ENCODE assay signal across 8 cellular contexts in genomic region chr1:10510520-10511493, GRCh38. TPM values are rescaled to one million over a fixed set of nuclear protein-coding genes. Genes with fewer than 3 reads are reported as not detected.
DNase-seq lines count a peak whose midpoint lies in the region; ATAC-seq lines count a peak whose summit lies in the region.

No MANE protein-coding gene starts in this region.

- H3K4me1 Mint-ChIP-seq in T-helper 17 cell: peaks cover 56% of the 10 kb centered on the region
- peaks cover 39 to 65% of the 10 kb centered on the region in 2 donors for H3K4me1 Mint-ChIP-seq in stimulated activated naive B cell treated with anti-CD40 and anti-IgM and Interleukin-4, amounts not matched to agents 10 μg/mL and 1 μg/mL and 100 μg/mL, for 72 hours

- no peaks in the 10 kb centered on the region for H3K9me3 Mint-ChIP-seq in stimulated activated naive B cell treated with anti-CD40 and anti-IgM and Interleukin-4, amounts not matched to agents 10 μg/mL and 1 μg/mL and 100 μg/mL, for 72 hours

- H3K4me1 ChIP-seq in adipocyte (ENCODE audit: control insufficient read depth, insufficient read depth, low read length): peaks cover 30% of the 10 kb centered on the region

- H3K36me3 Mint-ChIP-seq in T-helper 17 cell (ENCODE audit: low read depth): no peaks in the 10 kb centered on the region
- peaks cover 6 to 9% of the 10 kb centered on the region in 2 donors for H3K36me3 Mint-ChIP-seq in stimulated activated naive B cell treated with anti-CD40 and anti-IgM and Interleukin-4, amounts not matched to agents 10 μg/mL and 1 μg/mL and 100 μg/mL, for 72 hours

- H3K9me3 ChIP-seq in T-helper 17 cell (ENCODE audit: control insufficient read depth, low read length, poor library complexity, severe bottlenecking) (no peaks in the 10 kb centered on the region), adipocyte (ENCODE audit: control insufficient read depth, low read length) (no peaks in the 10 kb centered on the region)

- peak overlapping the region; percentile 94 for H3K27ac Mint-ChIP-seq in T-helper 17 cell
- peak overlapping the region; percentile 86 for H3K27ac Mint-ChIP-seq in stimulated activated naive B cell treated with anti-CD40 and anti-IgM and Interleukin-4, amounts not matched to agents 10 μg/mL and 1 μg/mL and 100 μg/mL, for 72 hours

- peak; percentile 35 for DNase-seq in Ammon's horn (ENCODE audit: low spot score)
- peak; percentile 83 for DNase-seq in GM19240 (ENCODE audit: insufficient read length, low spot score)
- peak; percentile 17 to 52 (median 30) for DNase-seq in T-helper 17 cell
- DNase-seq in adipocyte (ENCODE audit: low read depth): peak; percentile 86
- DNase-seq in mesenteric fat pad (ENCODE audit: low spot score): peak; percentile 45
- DNase-seq in stimulated activated naive B cell treated with anti-CD40 and anti-IgM and Interleukin-4, amounts not matched to agents 10 μg/mL and 1 μg/mL and 100 μg/mL, for 72 hours: peak; percentile 74
- no peak for DNase-seq in DMS114 treated with DMSO at 0.1 percent for 48 hours (lab: John Stamatoyannopoulos, UW; ENCODE audit: unreplicated experiment)

- peak; percentile 80 for ATAC-seq in HG03439 (IDR thresholded peaks at IDR 0.05; ENCODE audit: unreplicated experiment)
- peak; percentile 94 for ATAC-seq in T-helper 17 cell
- ATAC-seq in stimulated activated naive B cell treated with anti-CD40 and anti-IgM and Interleukin-4, amounts not matched to agents 10 μg/mL and 1 μg/mL and 100 μg/mL, for 72 hours (replicated peaks): peak; percentile 98 to 99

- no peaks in the 10 kb centered on the region for H3K27me3 ChIP-seq in adipocyte (replicated peaks; ENCODE audit: control insufficient read depth, insufficient read depth, low read length)

- no peaks in the 10 kb centered on the region for H3K27me3 Mint-ChIP-seq in T-helper 17 cell
- no peaks in the 10 kb centered on the region for H3K27me3 Mint-ChIP-seq in stimulated activated naive B cell treated with anti-CD40 and anti-IgM and Interleukin-4, amounts not matched to agents 10 μg/mL and 1 μg/mL and 100 μg/mL, for 72 hours

- H3K4me3 ChIP-seq in adipocyte (ENCODE audit: low read length): peak overlapping the region; percentile 62

- no peaks in the 10 kb centered on the region for H3K36me3 ChIP-seq in adipocyte (ENCODE audit: control insufficient read depth, insufficient read depth, low read length, severe bottlenecking)

- H3K4me3 Mint-ChIP-seq in T-helper 17 cell: peak overlapping the region; percentile 88
- peak overlapping the region; percentile 27 to 38 for H3K4me3 Mint-ChIP-seq in stimulated activated naive B cell treated with anti-CD40 and anti-IgM and Interleukin-4, amounts not matched to agents 10 μg/mL and 1 μg/mL and 100 μg/mL, for 72 hours

- H3K9ac ChIP-seq in adipocyte (ENCODE audit: low read length): peak overlapping the region; percentile 25

RNA-seq across cellular contexts. Expression of gene PEX14, which starts 36.1 kb away (rescaled TPM):
- total RNA-seq in T-helper 17 cell (10 to 100 TPM; 16.0 TPM), mesenteric fat pad (35.4 TPM)

RNA-seq across cellular contexts. Expression of gene DFFA, which starts 38.5 kb away (rescaled TPM):
- total RNA-seq in T-helper 17 cell (10 to 100 TPM; 14.6 to 15.1 TPM), mesenteric fat pad (33.8 TPM)
